8 cellular contexts compared by ENCODE assay signal in the genomic region with DNA sequence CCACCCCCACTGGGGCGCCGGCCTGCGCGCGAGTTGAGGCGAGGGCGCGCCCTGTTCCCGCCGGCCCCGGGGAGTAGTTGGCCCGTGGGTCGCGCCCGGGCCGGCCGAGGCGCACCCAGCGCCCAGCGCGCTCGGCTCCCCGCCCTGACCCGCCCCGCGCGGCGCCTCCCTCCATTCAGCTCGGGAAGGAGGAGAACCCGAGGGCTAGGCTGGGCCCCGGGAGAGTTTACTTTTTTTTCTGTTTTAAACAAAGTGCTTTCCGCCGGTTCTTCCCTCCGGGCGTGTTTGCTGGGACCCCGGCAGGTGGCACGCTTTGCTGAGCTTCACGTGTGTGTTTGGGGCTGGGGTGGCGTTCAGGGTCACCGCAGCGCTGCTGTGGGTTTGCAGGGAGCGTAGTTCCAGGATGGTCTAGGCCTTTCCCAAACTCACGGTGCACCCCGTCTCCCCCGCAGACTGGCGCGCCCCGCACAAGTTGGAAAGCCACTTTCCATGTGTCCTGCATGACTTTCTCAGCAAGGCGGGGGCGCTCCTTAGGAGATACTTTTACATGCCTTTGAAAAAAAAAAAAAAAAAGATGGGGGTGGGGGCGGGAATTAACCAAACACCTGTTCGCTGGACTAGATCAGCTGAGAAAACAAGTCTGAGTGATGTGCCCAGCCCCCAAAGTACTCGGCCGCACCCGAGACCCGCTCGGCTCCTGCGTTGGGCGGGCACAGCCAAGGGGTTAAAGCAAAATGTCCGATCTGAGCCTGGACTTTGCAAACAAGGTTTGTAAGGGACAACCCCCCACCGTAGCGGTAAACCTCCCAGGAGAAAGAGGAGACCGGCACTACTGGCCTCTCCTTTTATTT. TPM values are rescaled to one million over a fixed set of nuclear protein-coding genes. Genes with fewer than 3 reads are reported as not detected.
DNase-seq lines count a peak whose midpoint lies in the region; ATAC-seq and TF ChIP-seq lines count a peak whose summit lies in the region.

No MANE protein-coding gene starts in this region.

- peaks cover 47% of the 10 kb centered on the region for H3K4me1 Mint-ChIP-seq in T-helper 17 cell

- ATAC-seq in T-helper 17 cell, result peak; percentile 43
- ATAC-seq in body of pancreas, result peak; percentile 62
- ATAC-seq in HG03196 (IDR thresholded peaks at IDR 0.05; ENCODE audit: unreplicated experiment), result no peak

- H3K27me3 ChIP-seq in BLaER1, result no peaks in the 10 kb centered on the region
- H3K27me3 ChIP-seq in body of pancreas, result no peaks in the 10 kb centered on the region
- H3K27me3 ChIP-seq in iPS-20b (ENCODE audit: insufficient read depth, low read length), result peaks cover 8% of the 10 kb centered on the region; the same call in 1 of the 2 replicates
- H3K27me3 ChIP-seq in spleen (replicated peaks in 1 of 7), result peaks cover 0 to 65% (median 0%) of the 10 kb centered on the region in 7 donors

- DNase-seq in HT-29 (ENCODE audit: low spot score), result peak; percentile 67
- peak; percentile 28 to 53 (median 35) for DNase-seq in T-helper 17 cell
- DNase-seq in body of pancreas, result peak; percentile 61 to 71 (median 68)
- DNase-seq in spleen, result peak; percentile 88
- no peak for DNase-seq in SKM-1 (lab: John Stamatoyannopoulos, UW; ENCODE audit: unreplicated experiment)

- TF ChIP-seq CTCF in body of pancreas (IDR thresholded peaks at IDR 0.05) (peak in 4 of 7 experiments; percentile 6 to 32 (median 28)), spleen (IDR thresholded peaks at IDR 0.05 in 8 of 11, conservative IDR thresholded peaks at IDR 0.05 in 3 of 11) (peak in 2 of 11 experiments; percentile 16)

- peak overlapping the region; percentile 90 for H3K4me3 Mint-ChIP-seq in T-helper 17 cell

- TF ChIP-seq POLR2A in body of pancreas (IDR thresholded peaks at IDR 0.05) (no peak), spleen (IDR thresholded peaks at IDR 0.05) (no peak)

- H3K36me3 Mint-ChIP-seq in T-helper 17 cell (ENCODE audit: low read depth), result no peaks in the 10 kb centered on the region

- H3K9ac ChIP-seq in BLaER1, result peak overlapping the region; percentile 73
- H3K9ac ChIP-seq in iPS-20b (ENCODE audit: low read depth, low read length), result peak overlapping the region; percentile 84

- H3K27me3 Mint-ChIP-seq in T-helper 17 cell, result no peaks in the 10 kb centered on the region

- H4K20me1 ChIP-seq in BLaER1, result peaks cover 18% of the 10 kb centered on the region

- 0 out of 2 replicates have a peak overlapping the region, but pooled peaks have one; percentile 27 for H3K27ac ChIP-seq in BLaER1
- peak overlapping the region; percentile 86 to 98 (median 96) for H3K27ac ChIP-seq in body of pancreas
- H3K27ac ChIP-seq in iPS-20b (ENCODE audit: low read length), result no peak overlapping the region
- peak overlapping the region; percentile 73 to 90 (median 84) for H3K27ac ChIP-seq in spleen

- intact Hi-C loops in body of pancreas (cut with DNase I), result no loop called here
- intact Hi-C loops in spleen (cut with DNase I; ENCODE audit: low total_unique reads), result loop anchor here (5.0 kb wide), 1 partner anchor 34 kb away; no protein-coding TSS in a partner anchor

- H3K36me3 ChIP-seq in BLaER1 (no peaks in the 10 kb centered on the region), body of pancreas (replicated peaks in 1 of 2; ENCODE audit: insufficient read depth in 1 of 2, low read depth in 2 of 2) (no peaks in the 10 kb centered on the region), iPS-20b (ENCODE audit: insufficient read depth, low read depth, low read length) (peaks cover 3% of the 10 kb centered on the region; the same call in 1 of the 2 replicates), spleen (no peaks in the 10 kb centered on the region)

- 0 to 2% methylated on average over 27 to 63 of the region's 63 CpGs for WGBS in body of pancreas, 2 donors
- WGBS in spleen, 5 donors, result 1 to 3% (median 2%) methylated on average over 39 to 63 of the region's 63 CpGs

- peaks cover 40% of the 10 kb centered on the region for H3K4me1 ChIP-seq in BLaER1
- peaks cover 45% of the 10 kb centered on the region for H3K4me1 ChIP-seq in body of pancreas
- H3K4me1 ChIP-seq in iPS-20b (ENCODE audit: insufficient read depth, low read length), result peaks cover 41% of the 10 kb centered on the region
- peaks cover 7 to 74% (median 44%) of the 10 kb centered on the region in 6 donors for H3K4me1 ChIP-seq in spleen

- H3K27ac Mint-ChIP-seq in T-helper 17 cell, result peak overlapping the region; percentile 85

- H3K4me2 ChIP-seq in BLaER1, result peak overlapping the region; percentile 94

- H3K9me3 ChIP-seq in BLaER1 (no peaks in the 10 kb centered on the region), T-helper 17 cell (ENCODE audit: control insufficient read depth, low read length, poor library complexity, severe bottlenecking) (no peaks in the 10 kb centered on the region), body of pancreas (no peaks in the 10 kb centered on the region), iPS-20b (ENCODE audit: insufficient read depth, low read depth, low read length) (no peaks in the 10 kb centered on the region), spleen (no peaks in the 10 kb centered on the region)

- H3K4me3 ChIP-seq in BLaER1, result peak overlapping the region; percentile 85
- H3K4me3 ChIP-seq in body of pancreas, result peak overlapping the region; percentile 55 to 69
- peak overlapping the region; percentile 93 for H3K4me3 ChIP-seq in iPS-20b (ENCODE audit: low read length)
- peak overlapping the region; percentile 63 to 87 (median 81) for H3K4me3 ChIP-seq in spleen

RNA-seq across cellular contexts. Expression of a gene that starts 0.8 kb away (rescaled TPM):
- 147 and 155 TPM in 2 replicates for total RNA-seq in HT-29 (2014; rRNA removed; shearing (Covaris generic))
- total RNA-seq in T-helper 17 cell (10 to 100 TPM; 61.7 to 79.5 TPM), body of pancreas (100 to 1,000 TPM in 1 of 2 donors, 10 to 100 TPM in 1; 90.0 to 210 TPM), spleen (100 to 1,000 TPM in 5 of 7 donors, 10 to 100 TPM in 2; 54.6 to 172 (median 114) TPM)
- polyA plus RNA-seq in spleen, result 10 to 100 TPM in 1 of 3 donors, 1 to 10 TPM in 2; 6.9 to 18.1 (median 8.2) TPM
